ENCODE assay signal across 9 cellular contexts in the genomic region with DNA sequence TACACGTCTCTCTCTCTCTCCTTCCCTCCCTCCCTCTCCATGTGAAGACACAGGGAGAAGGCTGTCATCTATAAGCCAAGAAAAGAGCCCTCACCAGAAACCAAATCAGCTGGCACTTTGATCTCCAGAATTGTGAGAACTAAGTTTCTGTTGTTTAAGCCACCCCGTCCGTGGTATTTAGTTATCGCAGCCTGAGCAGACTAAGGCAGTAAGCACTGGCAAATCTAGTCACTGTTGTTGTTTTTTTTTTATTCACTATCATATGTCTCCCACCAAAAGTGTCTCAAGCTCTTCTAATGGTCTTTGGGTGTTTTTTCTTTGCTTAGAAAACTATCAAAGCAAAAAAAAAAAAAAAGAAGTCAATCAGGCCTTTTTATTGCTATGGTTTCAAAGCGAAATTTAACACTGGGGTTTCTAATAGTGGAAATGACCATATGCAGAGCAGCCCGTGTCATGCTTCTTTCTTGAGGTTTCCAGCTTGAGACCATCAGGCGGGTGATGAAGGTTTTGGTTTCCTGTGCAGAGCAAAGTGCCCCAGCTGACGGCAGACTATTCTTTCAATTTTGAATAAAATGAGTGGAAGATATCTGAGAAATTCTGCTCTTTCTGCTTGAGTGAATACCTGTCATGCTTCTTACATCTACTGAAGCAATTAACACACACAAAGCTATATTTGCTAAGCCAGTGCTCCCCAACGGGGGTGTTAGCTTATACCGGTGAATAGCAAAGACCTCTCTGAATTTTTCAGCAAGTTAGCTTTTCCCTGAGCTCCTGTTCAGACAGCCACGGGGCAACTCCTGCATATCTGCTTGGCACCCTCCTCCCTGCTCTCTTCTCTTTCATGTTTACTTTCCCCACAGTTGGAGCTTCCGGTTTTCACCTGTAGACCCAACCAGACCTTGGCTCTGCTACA.
DNase-seq lines count a peak whose midpoint lies in the region; ATAC-seq and TF ChIP-seq lines count a peak whose summit lies in the region.
"Had no signal": no experiment of that assay in that cellular context is flagged by ENCODE, and none has a peak within 500 bp of the region (broad histone marks: within the 10 kb centered on the region; RNA-seq: fewer than 3 reads in every experiment).

No MANE protein-coding gene starts in this region.

- no peaks in the 10 kb centered on the region for H3K27me3 ChIP-seq in left lung

- H3K4me1 Mint-ChIP-seq in central memory CD8-positive, alpha-beta T cell, result peaks cover 6% of the 10 kb centered on the region

- no peak overlapping the region for H3K4me3 Mint-ChIP-seq in central memory CD8-positive, alpha-beta T cell

- POLR2A ChIA-PET in HEK293T (lab: Yijun Ruan, JAX), result no interaction called here

- H3K9me3 Mint-ChIP-seq in central memory CD8-positive, alpha-beta T cell, result no peaks in the 10 kb centered on the region

- no peak overlapping the region for H3K27ac ChIP-seq in left lung

- ATAC-seq in GM18498 (IDR thresholded peaks at IDR 0.05; ENCODE audit: unreplicated experiment) (peak; percentile 99), GM19463 (IDR thresholded peaks at IDR 0.05; ENCODE audit: unreplicated experiment) (peak; percentile 93), HG03103 (IDR thresholded peaks at IDR 0.05; ENCODE audit: low read depth, unreplicated experiment) (peak; percentile 93), left lung (no peak), omental fat pad (ENCODE audit: low FRiP score) (no peak)
- ATAC-seq in central memory CD8-positive, alpha-beta T cell (replicated peaks; ENCODE audit: extremely low read depth, poor library complexity, severe bottlenecking), result peak; percentile 79

- peaks cover 2% of the 10 kb centered on the region for H3K36me3 Mint-ChIP-seq in central memory CD8-positive, alpha-beta T cell (ENCODE audit: insufficient read depth)

- DNase-seq in central memory CD8-positive, alpha-beta T cell (ENCODE audit: low spot score in 2 of 2), result no peak
- no peak for DNase-seq in left lung
- no peak for DNase-seq in omental fat pad (ENCODE audit: low spot score)
- DNase-seq in HEK293T (ENCODE audit: extremely low spot score), result no peak
- no peak for DNase-seq in AML-193 (lab: John Stamatoyannopoulos, UW)
- DNase-seq: NCI-H526 had no signal

- TF ChIP-seq CTCF in left lung (IDR thresholded peaks at IDR 0.05) (no peak), omental fat pad (IDR thresholded peaks at IDR 0.05) (no peak)

- no peaks in the 10 kb centered on the region for H3K9me3 ChIP-seq in left lung

- no peak overlapping the region for H3K4me3 ChIP-seq in left lung

- peaks cover 31% of the 10 kb centered on the region for H3K27me3 Mint-ChIP-seq in central memory CD8-positive, alpha-beta T cell

- no peaks in the 10 kb centered on the region for H3K36me3 ChIP-seq in left lung

- intact Hi-C loops in left lung (cut with DNase I), result no loop called here

- CTCF ChIA-PET in HEK293T (lab: Yijun Ruan, JAX), result interaction anchor here (0.9 to 1.1 kb wide), 2 partner anchors 55 to 229 kb away, joined by 3 read pairs; no protein-coding TSS in a partner anchor

- H3K27ac Mint-ChIP-seq in central memory CD8-positive, alpha-beta T cell (ENCODE audit: low read depth), result no peak overlapping the region

- H3K4me1 ChIP-seq in left lung, result peaks cover 0 to 11% of the 10 kb centered on the region in 2 donors

TF ChIP-seq in HEK293T, 16 proteins besides CTCF, POLR2A, EP300 and RAD21:
- TF ChIP-seq NFRKB (IDR thresholded peaks at IDR 0.05) (no peak), FOXM1 (IDR thresholded peaks at IDR 0.05; ENCODE audit: borderline replicate concordance) (no peak), FOXK2 (IDR thresholded peaks at IDR 0.05) (no peak), TARDBP (IDR thresholded peaks at IDR 0.05) (no peak), ELF4 (IDR thresholded peaks at IDR 0.05) (no peak), SP1 (IDR thresholded peaks at IDR 0.05) (no peak), L3MBTL2 (conservative IDR thresholded peaks at IDR 0.05) (no peak), ARNT (IDR thresholded peaks at IDR 0.05) (no peak), HDGF (IDR thresholded peaks at IDR 0.05; ENCODE audit: borderline replicate concordance) (no peak), SUZ12 (IDR thresholded peaks at IDR 0.05) (no peak), LEF1 (IDR thresholded peaks at IDR 0.05; ENCODE audit: borderline replicate concordance) (no peak), PKNOX1 (IDR thresholded peaks at IDR 0.05) (no peak), CTBP1 (IDR thresholded peaks at IDR 0.05; ENCODE audit: borderline replicate concordance) (no peak), ZNF384 (IDR thresholded peaks at IDR 0.05) (no peak), FOXA1 (IDR thresholded peaks at IDR 0.05) (no peak), BHLHE40 (IDR thresholded peaks at IDR 0.05; ENCODE audit: borderline replicate concordance) (no peak)

Comparison
In these comparisons a context has a peak if more than half of its experiments do, and no peak if none do; other contexts are left out.
1. ATAC-seq: peak in GM18498 (single experiment), GM19463 (single experiment), HG03103 (single experiment) and central memory CD8-positive, alpha-beta T cell (single experiment); none in left lung (single experiment) and omental fat pad (single experiment).